In the genomic region with DNA sequence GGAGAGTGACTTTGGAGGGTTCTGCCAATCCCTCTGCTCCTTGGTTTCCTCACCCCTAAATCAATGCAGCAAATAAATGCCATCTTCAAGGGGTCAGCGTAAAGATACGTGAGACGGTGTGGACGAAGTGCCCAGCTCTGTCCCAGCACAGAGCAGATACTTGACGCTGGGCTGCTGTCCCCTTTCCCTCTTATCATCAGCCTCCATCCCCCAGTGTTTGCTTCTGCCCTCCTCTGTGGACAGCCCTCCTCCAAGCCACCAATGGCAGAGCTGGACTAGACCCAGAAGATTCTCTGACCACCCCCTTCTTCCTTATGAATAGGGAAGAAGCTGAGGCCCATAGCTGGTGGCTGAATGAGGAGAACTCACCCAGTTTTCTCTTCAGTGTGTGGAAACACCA, we compare ENCODE assay signal across 1 cellular context.
TF ChIP-seq lines count a peak whose summit lies in the region.

No MANE protein-coding gene starts in this region.

TF ChIP-seq in GM23338, 12 proteins besides CTCF, POLR2A, EP300 and RAD21:
- no peak for TF ChIP-seq EZH2 (IDR thresholded peaks at IDR 0.05; ENCODE audit: low read depth, unreplicated experiment)
- TF ChIP-seq ZNF114 (CRISPR knock-in tag; IDR thresholded peaks at IDR 0.05), result no peak
- TF ChIP-seq CREB1 (CRISPR knock-in tag; IDR thresholded peaks at IDR 0.05; ENCODE audit: low read depth), result no peak
- no peak for TF ChIP-seq NANOG (IDR thresholded peaks at IDR 0.05; ENCODE audit: borderline replicate concordance)
- TF ChIP-seq ZNF331 (CRISPR knock-in tag; IDR thresholded peaks at IDR 0.05; ENCODE audit: low read depth), result no peak
- TF ChIP-seq JUNB (IDR thresholded peaks at IDR 0.05; ENCODE audit: unreplicated experiment), result no peak
- TF ChIP-seq, protein P1, sequence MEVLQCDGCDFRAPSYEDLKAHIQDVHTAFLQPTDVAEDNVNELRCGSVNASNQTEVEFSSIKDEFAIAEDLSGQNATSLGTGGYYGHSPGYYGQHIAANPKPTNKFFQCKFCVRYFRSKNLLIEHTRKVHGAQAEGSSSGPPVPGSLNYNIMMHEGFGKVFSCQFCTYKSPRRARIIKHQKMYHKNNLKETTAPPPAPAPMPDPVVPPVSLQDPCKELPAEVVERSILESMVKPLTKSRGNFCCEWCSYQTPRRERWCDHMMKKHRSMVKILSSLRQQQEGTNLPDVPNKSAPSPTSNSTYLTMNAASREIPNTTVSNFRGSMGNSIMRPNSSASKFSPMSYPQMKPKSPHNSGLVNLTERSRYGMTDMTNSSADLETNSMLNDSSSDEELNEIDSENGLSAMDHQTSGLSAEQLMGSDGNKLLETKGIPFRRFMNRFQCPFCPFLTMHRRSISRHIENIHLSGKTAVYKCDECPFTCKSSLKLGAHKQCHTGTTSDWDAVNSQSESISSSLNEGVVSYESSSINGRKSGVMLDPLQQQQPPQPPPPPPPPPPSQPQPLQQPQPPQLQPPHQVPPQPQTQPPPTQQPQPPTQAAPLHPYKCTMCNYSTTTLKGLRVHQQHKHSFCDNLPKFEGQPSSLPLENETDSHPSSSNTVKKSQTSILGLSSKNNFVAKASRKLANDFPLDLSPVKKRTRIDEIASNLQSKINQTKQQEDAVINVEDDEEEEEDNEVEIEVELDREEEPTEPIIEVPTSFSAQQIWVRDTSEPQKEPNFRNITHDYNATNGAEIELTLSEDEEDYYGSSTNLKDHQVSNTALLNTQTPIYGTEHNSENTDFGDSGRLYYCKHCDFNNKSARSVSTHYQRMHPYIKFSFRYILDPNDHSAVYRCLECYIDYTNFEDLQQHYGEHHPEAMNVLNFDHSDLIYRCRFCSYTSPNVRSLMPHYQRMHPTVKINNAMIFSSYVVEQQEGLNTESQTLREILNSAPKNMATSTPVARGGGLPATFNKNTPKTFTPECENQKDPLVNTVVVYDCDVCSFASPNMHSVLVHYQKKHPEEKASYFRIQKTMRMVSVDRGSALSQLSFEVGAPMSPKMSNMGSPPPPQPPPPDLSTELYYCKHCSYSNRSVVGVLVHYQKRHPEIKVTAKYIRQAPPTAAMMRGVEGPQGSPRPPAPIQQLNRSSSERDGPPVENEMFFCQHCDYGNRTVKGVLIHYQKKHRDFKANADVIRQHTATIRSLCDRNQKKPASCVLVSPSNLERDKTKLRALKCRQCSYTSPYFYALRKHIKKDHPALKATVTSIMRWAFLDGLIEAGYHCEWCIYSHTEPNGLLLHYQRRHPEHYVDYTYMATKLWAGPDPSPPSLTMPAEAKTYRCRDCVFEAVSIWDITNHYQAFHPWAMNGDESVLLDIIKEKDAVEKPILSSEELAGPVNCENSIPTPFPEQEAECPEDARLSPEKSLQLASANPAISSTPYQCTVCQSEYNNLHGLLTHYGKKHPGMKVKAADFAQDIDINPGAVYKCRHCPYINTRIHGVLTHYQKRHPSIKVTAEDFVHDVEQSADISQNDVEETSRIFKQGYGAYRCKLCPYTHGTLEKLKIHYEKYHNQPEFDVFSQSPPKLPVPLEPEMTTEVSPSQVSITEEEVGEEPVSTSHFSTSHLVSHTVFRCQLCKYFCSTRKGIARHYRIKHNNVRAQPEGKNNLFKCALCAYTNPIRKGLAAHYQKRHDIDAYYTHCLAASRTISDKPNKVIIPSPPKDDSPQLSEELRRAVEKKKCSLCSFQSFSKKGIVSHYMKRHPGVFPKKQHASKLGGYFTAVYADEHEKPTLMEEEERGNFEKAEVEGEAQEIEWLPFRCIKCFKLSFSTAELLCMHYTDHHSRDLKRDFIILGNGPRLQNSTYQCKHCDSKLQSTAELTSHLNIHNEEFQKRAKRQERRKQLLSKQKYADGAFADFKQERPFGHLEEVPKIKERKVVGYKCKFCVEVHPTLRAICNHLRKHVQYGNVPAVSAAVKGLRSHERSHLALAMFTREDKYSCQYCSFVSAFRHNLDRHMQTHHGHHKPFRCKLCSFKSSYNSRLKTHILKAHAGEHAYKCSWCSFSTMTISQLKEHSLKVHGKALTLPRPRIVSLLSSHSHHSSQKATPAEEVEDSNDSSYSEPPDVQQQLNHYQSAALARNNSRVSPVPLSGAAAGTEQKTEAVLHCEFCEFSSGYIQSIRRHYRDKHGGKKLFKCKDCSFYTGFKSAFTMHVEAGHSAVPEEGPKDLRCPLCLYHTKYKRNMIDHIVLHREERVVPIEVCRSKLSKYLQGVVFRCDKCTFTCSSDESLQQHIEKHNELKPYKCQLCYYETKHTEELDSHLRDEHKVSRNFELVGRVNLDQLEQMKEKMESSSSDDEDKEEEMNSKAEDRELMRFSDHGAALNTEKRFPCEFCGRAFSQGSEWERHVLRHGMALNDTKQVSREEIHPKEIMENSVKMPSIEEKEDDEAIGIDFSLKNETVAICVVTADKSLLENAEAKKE (CRISPR knock-in tag; IDR thresholded peaks at IDR 0.05), result no peak
- TF ChIP-seq POLR2AphosphoS5 (IDR thresholded peaks at IDR 0.05; ENCODE audit: low read depth), result no peak
- TF ChIP-seq, protein P2, sequence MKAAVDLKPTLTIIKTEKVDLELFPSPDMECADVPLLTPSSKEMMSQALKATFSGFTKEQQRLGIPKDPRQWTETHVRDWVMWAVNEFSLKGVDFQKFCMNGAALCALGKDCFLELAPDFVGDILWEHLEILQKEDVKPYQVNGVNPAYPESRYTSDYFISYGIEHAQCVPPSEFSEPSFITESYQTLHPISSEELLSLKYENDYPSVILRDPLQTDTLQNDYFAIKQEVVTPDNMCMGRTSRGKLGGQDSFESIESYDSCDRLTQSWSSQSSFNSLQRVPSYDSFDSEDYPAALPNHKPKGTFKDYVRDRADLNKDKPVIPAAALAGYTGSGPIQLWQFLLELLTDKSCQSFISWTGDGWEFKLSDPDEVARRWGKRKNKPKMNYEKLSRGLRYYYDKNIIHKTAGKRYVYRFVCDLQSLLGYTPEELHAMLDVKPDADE (IDR thresholded peaks at IDR 0.05), result no peak
- TF ChIP-seq, protein P3, sequence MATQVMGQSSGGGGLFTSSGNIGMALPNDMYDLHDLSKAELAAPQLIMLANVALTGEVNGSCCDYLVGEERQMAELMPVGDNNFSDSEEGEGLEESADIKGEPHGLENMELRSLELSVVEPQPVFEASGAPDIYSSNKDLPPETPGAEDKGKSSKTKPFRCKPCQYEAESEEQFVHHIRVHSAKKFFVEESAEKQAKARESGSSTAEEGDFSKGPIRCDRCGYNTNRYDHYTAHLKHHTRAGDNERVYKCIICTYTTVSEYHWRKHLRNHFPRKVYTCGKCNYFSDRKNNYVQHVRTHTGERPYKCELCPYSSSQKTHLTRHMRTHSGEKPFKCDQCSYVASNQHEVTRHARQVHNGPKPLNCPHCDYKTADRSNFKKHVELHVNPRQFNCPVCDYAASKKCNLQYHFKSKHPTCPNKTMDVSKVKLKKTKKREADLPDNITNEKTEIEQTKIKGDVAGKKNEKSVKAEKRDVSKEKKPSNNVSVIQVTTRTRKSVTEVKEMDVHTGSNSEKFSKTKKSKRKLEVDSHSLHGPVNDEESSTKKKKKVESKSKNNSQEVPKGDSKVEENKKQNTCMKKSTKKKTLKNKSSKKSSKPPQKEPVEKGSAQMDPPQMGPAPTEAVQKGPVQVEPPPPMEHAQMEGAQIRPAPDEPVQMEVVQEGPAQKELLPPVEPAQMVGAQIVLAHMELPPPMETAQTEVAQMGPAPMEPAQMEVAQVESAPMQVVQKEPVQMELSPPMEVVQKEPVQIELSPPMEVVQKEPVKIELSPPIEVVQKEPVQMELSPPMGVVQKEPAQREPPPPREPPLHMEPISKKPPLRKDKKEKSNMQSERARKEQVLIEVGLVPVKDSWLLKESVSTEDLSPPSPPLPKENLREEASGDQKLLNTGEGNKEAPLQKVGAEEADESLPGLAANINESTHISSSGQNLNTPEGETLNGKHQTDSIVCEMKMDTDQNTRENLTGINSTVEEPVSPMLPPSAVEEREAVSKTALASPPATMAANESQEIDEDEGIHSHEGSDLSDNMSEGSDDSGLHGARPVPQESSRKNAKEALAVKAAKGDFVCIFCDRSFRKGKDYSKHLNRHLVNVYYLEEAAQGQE (IDR thresholded peaks at IDR 0.05; ENCODE audit: unreplicated experiment), result no peak
- no peak for TF ChIP-seq STAT1 (IDR thresholded peaks at IDR 0.05; ENCODE audit: unreplicated experiment)
- TF ChIP-seq EZH2phosphoT487 (IDR thresholded peaks at IDR 0.05; ENCODE audit: unreplicated experiment), result no peak
